8 cellular contexts compared by ENCODE assay signal in genomic region chr7:151172273-151173141, GRCh38. TPM values are rescaled to one million over a fixed set of nuclear protein-coding genes. Genes with fewer than 3 reads are reported as not detected.
A peak's percentile ranks its signal among the peaks of the same experiment; 100 is the strongest.
DNase-seq lines count a peak whose midpoint lies in the region; ATAC-seq and TF ChIP-seq lines count a peak whose summit lies in the region.

No MANE protein-coding gene starts in this region.

- TF ChIP-seq CTCF in GM10248 (IDR thresholded peaks at IDR 0.05; ENCODE audit: control extremely low read depth, extremely low read depth, low read depth, missing control alignments) (peak; percentile 100), body of pancreas (IDR thresholded peaks at IDR 0.05) (peak; percentile 100)

- no peak overlapping the region for H3K4me3 ChIP-seq in body of pancreas

- DNase-seq in GM10248 (ENCODE audit: extremely low spot score) (peak; percentile 92), HCEC 1CT (peak; percentile 58), NCI-H2029 (lab: John Stamatoyannopoulos, UW) (peak; percentile 40), UCSD-AML1 (lab: John Stamatoyannopoulos, UW; ENCODE audit: unreplicated experiment) (peak; percentile 67), body of pancreas (peak; percentile 74 to 83 (median 79)), inferior parietal cortex (ENCODE audit: extremely low spot score) (peak; percentile 84)
- peak; percentile 66 to 75 for DNase-seq in stimulated activated CD4-positive, alpha-beta T cell treated with anti-CD3 and anti-CD28 coated beads, Interleukin-15, amount 100 ng/mL, for 48 hours (ENCODE audit: low read depth in 2 of 2)

- POLR2A ChIA-PET in GM10248 (lab: Yijun Ruan, JAX): no interaction called here

- WGBS in body of pancreas, 2 donors: 14 to 15% methylated on average over 42 of the region's 42 CpGs

- peak; percentile 86 for ATAC-seq in body of pancreas
- ATAC-seq in HG03469 (IDR thresholded peaks at IDR 0.05; ENCODE audit: unreplicated experiment): no peak

- no peaks in the 10 kb centered on the region for H3K36me3 ChIP-seq in body of pancreas (replicated peaks in 1 of 2; ENCODE audit: insufficient read depth in 1 of 2, low read depth in 2 of 2)

- H3K27me3 ChIP-seq in body of pancreas: peaks cover 0 to 17% of the 10 kb centered on the region in 2 donors

- no peak for TF ChIP-seq POLR2A in body of pancreas (IDR thresholded peaks at IDR 0.05)

- H3K4me1 ChIP-seq in body of pancreas: peaks cover 10% of the 10 kb centered on the region

- no peaks in the 10 kb centered on the region for H3K9me3 ChIP-seq in body of pancreas

- intact Hi-C loops in body of pancreas (cut with DNase I): loop anchor here (2.0 kb wide), 1 partner anchor 50 kb away; no protein-coding TSS in a partner anchor

- H3K27ac ChIP-seq in body of pancreas: no peak overlapping the region

- CTCF ChIA-PET in GM10248 (lab: Yijun Ruan, JAX): interaction anchor here (0.8 to 1.3 kb wide), 13 partner anchors 9 to 378 kb away, joined by 3 to 9 read pairs (median 3); no protein-coding TSS in a partner anchor

RNA-seq across cellular contexts. Expression of gene GBX1, which starts 5.0 kb away (rescaled TPM):
- not detected for total RNA-seq in body of pancreas

RNA-seq across cellular contexts. Expression of gene ASB10, which starts 14.5 kb away (rescaled TPM):
- not detected for total RNA-seq in body of pancreas

RNA-seq across cellular contexts. Expression of gene H2BK1, which starts 37.8 kb away (rescaled TPM):
- not detected for total RNA-seq in body of pancreas

RNA-seq across cellular contexts. Expression of gene ABCF2, which starts 54.5 kb away (rescaled TPM):
- total RNA-seq in body of pancreas: 10 to 100 TPM; 11.9 to 13.5 TPM

RNA-seq across cellular contexts. Expression of gene CHPF2, which starts 59.8 kb away (rescaled TPM):
- 10 to 100 TPM; 24.4 to 52.1 TPM for total RNA-seq in body of pancreas

Comparison
In these comparisons a context has a peak if more than half of its experiments do, and no peak if none do; other contexts are left out.
1. DNase-seq: peak in every context shown above with its lines; median percentile 92 in GM10248; 84 in inferior parietal cortex; 79 in body of pancreas; 70 in stimulated activated CD4-positive, alpha-beta T cell treated with anti-CD3 and anti-CD28 coated beads, Interleukin-15, amount 100 ng/mL, for 48 hours; 67 in UCSD-AML1; 58 in HCEC 1CT; 40 in NCI-H2029.